ENCODE assay signal across 10 cellular contexts in genomic region chr2:195562624-195563566, GRCh38.
DNase-seq lines count a peak whose midpoint lies in the region; ATAC-seq and TF ChIP-seq lines count a peak whose summit lies in the region.
"Had no signal": no experiment of that assay in that cellular context is flagged by ENCODE, and none has a peak within 500 bp of the region (broad histone marks: within the 10 kb centered on the region; RNA-seq: fewer than 3 reads in every experiment).

No MANE protein-coding gene starts in this region.

- H3K4me3 ChIP-seq in OCI-LY3 (ENCODE audit: low read length) (peak overlapping the region; percentile 72), heart left ventricle (no peak overlapping the region)
- peak overlapping the region; percentile 31 for H3K4me3 ChIP-seq in effector memory CD4-positive, alpha-beta T cell (ENCODE audit: insufficient read depth, low read depth, low read length, poor library complexity, severe bottlenecking)

- no peak for TF ChIP-seq POLR2A in heart left ventricle (IDR thresholded peaks at IDR 0.05)

- no peaks in the 10 kb centered on the region for H3K9me3 ChIP-seq in OCI-LY3 (ENCODE audit: insufficient read depth, low read length)
- H3K9me3 ChIP-seq in effector memory CD4-positive, alpha-beta T cell (ENCODE audit: control insufficient read depth, low read length) = no peaks in the 10 kb centered on the region
- H3K9me3 ChIP-seq in heart left ventricle = no peaks in the 10 kb centered on the region

- H3K27me3 Mint-ChIP-seq in activated CD4-positive, alpha-beta T cell treated with anti-CD3 and anti-CD28 coated beads, Interleukin-2, amount 10 ng/mL, durations not matched to agents 24 days and 14 days = no peaks in the 10 kb centered on the region
- no peaks in the 10 kb centered on the region for H3K27me3 Mint-ChIP-seq in stimulated activated naive B cell treated with anti-CD40 and anti-IgM and Interleukin-4, amounts not matched to agents 10 μg/mL and 1 μg/mL and 100 μg/mL, for 72 hours

- no peaks in the 10 kb centered on the region for H3K36me3 ChIP-seq in OCI-LY3 (replicated peaks; ENCODE audit: low read depth, low read length)
- no peaks in the 10 kb centered on the region for H3K36me3 ChIP-seq in effector memory CD4-positive, alpha-beta T cell (ENCODE audit: control insufficient read depth, insufficient read depth, low read length)
- H3K36me3 ChIP-seq in heart left ventricle = no peaks in the 10 kb centered on the region

- peak overlapping the region; percentile 88 for H3K4me2 ChIP-seq in OCI-LY3 (ENCODE audit: low read length)
- H3K4me2 ChIP-seq: KMS-11 had no signal

- H3K27ac ChIP-seq in OCI-LY3 (ENCODE audit: low read length) (peak overlapping the region; percentile 99), heart left ventricle (peak overlapping the region in 1 of 12 donors; percentile 90)
- peak overlapping the region; percentile 69 for H3K27ac ChIP-seq in effector memory CD4-positive, alpha-beta T cell (ENCODE audit: insufficient read depth, low read length, poor library complexity, severe bottlenecking)
- H3K27ac ChIP-seq: KMS-11 had no signal

- TF ChIP-seq CTCF in OCI-LY3 (IDR thresholded peaks at IDR 0.05; ENCODE audit: low read depth, low read length) = no peak
- TF ChIP-seq CTCF in heart left ventricle (IDR thresholded peaks at IDR 0.05) = no peak

- peak overlapping the region; percentile 80 for H3K4me3 Mint-ChIP-seq in activated CD4-positive, alpha-beta T cell treated with anti-CD3 and anti-CD28 coated beads, Interleukin-2, amount 10 ng/mL, durations not matched to agents 24 days and 14 days
- peak overlapping the region in 1 of 2 donors; percentile 73 for H3K4me3 Mint-ChIP-seq in stimulated activated naive B cell treated with anti-CD40 and anti-IgM and Interleukin-4, amounts not matched to agents 10 μg/mL and 1 μg/mL and 100 μg/mL, for 72 hours

- H3K9ac ChIP-seq in OCI-LY3 (ENCODE audit: low read length) = peak overlapping the region; percentile 87
- H3K9ac ChIP-seq: KMS-11 had no signal

- no peaks in the 10 kb centered on the region for H4K20me1 ChIP-seq in OCI-LY3 (ENCODE audit: insufficient read depth, low read length)

- peaks cover 2% of the 10 kb centered on the region for H3K36me3 Mint-ChIP-seq in activated CD4-positive, alpha-beta T cell treated with anti-CD3 and anti-CD28 coated beads, Interleukin-2, amount 10 ng/mL, durations not matched to agents 24 days and 14 days (ENCODE audit: low read depth)
- peaks cover 5 to 8% of the 10 kb centered on the region in 2 donors for H3K36me3 Mint-ChIP-seq in stimulated activated naive B cell treated with anti-CD40 and anti-IgM and Interleukin-4, amounts not matched to agents 10 μg/mL and 1 μg/mL and 100 μg/mL, for 72 hours

- peaks cover 62% of the 10 kb centered on the region for H3K4me1 ChIP-seq in OCI-LY3 (ENCODE audit: low read length)
- H3K4me1 ChIP-seq in effector memory CD4-positive, alpha-beta T cell (ENCODE audit: control insufficient read depth, insufficient read depth, low read length, poor library complexity, severe bottlenecking) = peaks cover 41% of the 10 kb centered on the region
- peaks cover 0 to 52% (median 0%) of the 10 kb centered on the region in 12 donors for H3K4me1 ChIP-seq in heart left ventricle

- H3K4me1 Mint-ChIP-seq in activated CD4-positive, alpha-beta T cell treated with anti-CD3 and anti-CD28 coated beads, Interleukin-2, amount 10 ng/mL, durations not matched to agents 24 days and 14 days = peaks cover 48% of the 10 kb centered on the region
- H3K4me1 Mint-ChIP-seq in stimulated activated naive B cell treated with anti-CD40 and anti-IgM and Interleukin-4, amounts not matched to agents 10 μg/mL and 1 μg/mL and 100 μg/mL, for 72 hours = peaks cover 30 to 42% of the 10 kb centered on the region in 2 donors

- peak overlapping the region; percentile 97 for H3K27ac Mint-ChIP-seq in activated CD4-positive, alpha-beta T cell treated with anti-CD3 and anti-CD28 coated beads, Interleukin-2, amount 10 ng/mL, durations not matched to agents 24 days and 14 days
- peak overlapping the region; percentile 85 for H3K27ac Mint-ChIP-seq in stimulated activated naive B cell treated with anti-CD40 and anti-IgM and Interleukin-4, amounts not matched to agents 10 μg/mL and 1 μg/mL and 100 μg/mL, for 72 hours

- ATAC-seq in stimulated activated naive B cell treated with anti-CD40 and anti-IgM and Interleukin-4, amounts not matched to agents 10 μg/mL and 1 μg/mL and 100 μg/mL, for 72 hours (replicated peaks) = no peak
- ATAC-seq in GM18502 (IDR thresholded peaks at IDR 0.05; ENCODE audit: poor library complexity, unreplicated experiment) = no peak
- no peak for ATAC-seq in heart left ventricle

- intact Hi-C loops in activated CD4-positive, alpha-beta T cell treated with anti-CD3 and anti-CD28 coated beads, Interleukin-2, amount 10 ng/mL, durations not matched to agents 24 days and 14 days (cut with micrococcal nuclease) = loop anchor here (5.0 kb wide), 3 partner anchors 201 to 599 kb away; no protein-coding TSS in a partner anchor
- intact Hi-C loops in heart left ventricle (cut with DNase I) = no loop called here

- DNase-seq in activated CD4-positive, alpha-beta T cell treated with anti-CD3 and anti-CD28 coated beads, Interleukin-2, amount 10 ng/mL, durations not matched to agents 24 days and 14 days = peak; percentile 68
- DNase-seq in activated CD4-positive, alpha-beta T cell treated with anti-CD3 and anti-CD28 coated beads, Interleukin-2, amount 50 U/mL, for 48 hours = no peak
- DNase-seq in effector memory CD4-positive, alpha-beta T cell = no peak
- no peak for DNase-seq in stimulated activated naive B cell treated with anti-CD40 and anti-IgM and Interleukin-4, amounts not matched to agents 10 μg/mL and 1 μg/mL and 100 μg/mL, for 72 hours
- DNase-seq in putamen (ENCODE audit: low spot score) (no peak), heart left ventricle (no peak)
- DNase-seq: NCI-H446 treated with DMSO at 0.1 percent for 48 hours had no signal

- peaks cover 10% of the 10 kb centered on the region for H3K9me3 Mint-ChIP-seq in activated CD4-positive, alpha-beta T cell treated with anti-CD3 and anti-CD28 coated beads, Interleukin-2, amount 10 ng/mL, durations not matched to agents 24 days and 14 days
- H3K9me3 Mint-ChIP-seq in stimulated activated naive B cell treated with anti-CD40 and anti-IgM and Interleukin-4, amounts not matched to agents 10 μg/mL and 1 μg/mL and 100 μg/mL, for 72 hours = peaks cover 5 to 14% of the 10 kb centered on the region in 2 donors

- WGBS in heart left ventricle, 4 donors = 46 to 81% (median 60%) methylated on average over 17 to 24 of the region's 26 CpGs

- no peaks in the 10 kb centered on the region for H3K27me3 ChIP-seq in OCI-LY3 (ENCODE audit: low read depth, low read length)
- no peaks in the 10 kb centered on the region for H3K27me3 ChIP-seq in effector memory CD4-positive, alpha-beta T cell (replicated peaks; ENCODE audit: control insufficient read depth, insufficient read depth, low read length, poor library complexity, severe bottlenecking)
- H3K27me3 ChIP-seq in heart left ventricle = peaks cover 0 to 8% (median 0%) of the 10 kb centered on the region in 9 donors

- H2AFZ ChIP-seq in OCI-LY3 (ENCODE audit: low read depth, low read length) = no peak overlapping the region

- no peaks in the 10 kb centered on the region for H3K79me2 ChIP-seq in OCI-LY3 (ENCODE audit: low read length)

Comparison
In these comparisons a context has a peak if more than half of its experiments do, and no peak if none do; other contexts are left out.
1. H3K4me3 ChIP-seq: peak in OCI-LY3 (single experiment) and effector memory CD4-positive, alpha-beta T cell (single experiment); none in heart left ventricle (0 of 12).